36 cellular contexts compared by ENCODE assay signal in genomic region chr13:49439609-49440008, GRCh38.
"Had no signal": no experiment of that assay in that cellular context is flagged by ENCODE, and none has a peak within 500 bp of the region (broad histone marks: within the 10 kb centered on the region; RNA-seq: fewer than 3 reads in every experiment).

No MANE protein-coding gene starts in this region.

- H3K27me3 Mint-ChIP-seq: activated naive CD4-positive, alpha-beta T cell treated with anti-CD3 and anti-CD28 coated beads, Interleukin-2, amount 10 ng/mL, durations not matched to agents 7 days and 5 days; naive thymus-derived CD8-positive, alpha-beta T cell; stimulated activated memory B cell treated with anti-CD40 and anti-IgM and Interleukin-4, amounts not matched to agents 10 μg/mL and 1 μg/mL and 100 μg/mL, for 72 hours had no signal

- H2AFZ ChIP-seq: neural progenitor cell, parathyroid adenoma had no signal

- H3K27ac Mint-ChIP-seq: activated naive CD4-positive, alpha-beta T cell treated with anti-CD3 and anti-CD28 coated beads, Interleukin-2, amount 10 ng/mL, durations not matched to agents 7 days and 5 days; activated naive CD8-positive, alpha-beta T cell treated with anti-CD3 and anti-CD28 coated beads, Interleukin-2, amount 10 ng/mL, durations not matched to agents 7 days and 5 days; activated T-helper 1 cell treated with anti-CD3 and anti-CD28 coated beads, Interleukin-12 subunit alpha, Interleukin-12 subunit beta, Interleukin-2, Interleukin-4 antibody, amounts not matched to agents 30 ng/mL and 10 ng/mL and 1 ng/mL, durations not matched to agents 14 hours and 24 hours and 36 hours; mesothelial cell of epicardium; naive thymus-derived CD8-positive, alpha-beta T cell; neural progenitor cell; stimulated activated memory B cell treated with anti-CD40 and anti-IgM and Interleukin-4, amounts not matched to agents 10 μg/mL and 1 μg/mL and 100 μg/mL, for 72 hours had no signal

- H3K4me3 Mint-ChIP-seq: activated naive CD4-positive, alpha-beta T cell treated with anti-CD3 and anti-CD28 coated beads, Interleukin-2, amount 10 ng/mL, durations not matched to agents 7 days and 5 days; activated naive CD8-positive, alpha-beta T cell treated with anti-CD3 and anti-CD28 coated beads, Interleukin-2, amount 10 ng/mL, durations not matched to agents 7 days and 5 days; activated T-helper 1 cell treated with anti-CD3 and anti-CD28 coated beads, Interleukin-12 subunit alpha, Interleukin-12 subunit beta, Interleukin-2, Interleukin-4 antibody, amounts not matched to agents 30 ng/mL and 10 ng/mL and 1 ng/mL, durations not matched to agents 14 hours and 24 hours and 36 hours; brain; mesothelial cell of epicardium; naive thymus-derived CD8-positive, alpha-beta T cell; neural progenitor cell; stimulated activated memory B cell treated with anti-CD40 and anti-IgM and Interleukin-4, amounts not matched to agents 10 μg/mL and 1 μg/mL and 100 μg/mL, for 72 hours had no signal

- H3K36me3 ChIP-seq: ascending aorta, cardiac muscle cell, colonic mucosa, esophagus squamous epithelium, heart right ventricle, sigmoid colon, stomach, thyroid gland, upper lobe of left lung, vagina had no signal

- H3K36me3 Mint-ChIP-seq: mesothelial cell of epicardium; naive thymus-derived CD8-positive, alpha-beta T cell; stimulated activated memory B cell treated with anti-CD40 and anti-IgM and Interleukin-4, amounts not matched to agents 10 μg/mL and 1 μg/mL and 100 μg/mL, for 72 hours had no signal

- H3K27ac ChIP-seq: ascending aorta, cardiac muscle cell, colonic mucosa, epithelial cell of prostate, esophagus squamous epithelium, heart right ventricle, neural progenitor cell, parathyroid adenoma, psoas muscle, sigmoid colon, stomach, thyroid gland, upper lobe of left lung, vagina, VCaP had no signal

- H3K79me2 ChIP-seq: parathyroid adenoma had no signal

- H3K4me3 ChIP-seq: ascending aorta, cardiac muscle cell, colonic mucosa, esophagus squamous epithelium, heart right ventricle, neural progenitor cell, psoas muscle, sigmoid colon, stomach, thyroid gland, upper lobe of left lung, vagina had no signal

- H3K4me2 ChIP-seq: neural progenitor cell had no signal

- ATAC-seq: activated CD4-positive, CD25-positive, alpha-beta regulatory T cell treated with anti-CD3 and anti-CD28 coated beads, Interleukin-2, amount 50 U/mL, for 24 hours; heart right ventricle; naive thymus-derived CD8-positive, alpha-beta T cell; psoas muscle; stimulated activated memory B cell treated with anti-CD40 and anti-IgM and Interleukin-4, amounts not matched to agents 10 μg/mL and 1 μg/mL and 100 μg/mL, for 72 hours had no signal

- H3K27me3 ChIP-seq: ascending aorta, cardiac muscle cell, colonic mucosa, esophagus squamous epithelium, heart right ventricle, neural progenitor cell, sigmoid colon, stomach, thyroid gland, upper lobe of left lung, vagina had no signal

- DNase-seq: activated CD4-positive, alpha-beta T cell treated with anti-CD3 and anti-CD28 coated beads for 48 hours; activated CD4-positive, alpha-beta T cell treated with anti-CD3 and anti-CD28 coated beads, Interleukin-2, amount 50 U/mL, for 48 hours; activated CD8-positive, alpha-beta memory T cell treated with anti-CD3 and anti-CD28 coated beads, Interleukin-2, amount 50 U/mL, for 4 hours; activated gamma-delta T cell; activated naive CD4-positive, alpha-beta T cell treated with anti-CD3 and anti-CD28 coated beads, Interleukin-2, amount 10 ng/mL, durations not matched to agents 7 days and 5 days; activated naive CD8-positive, alpha-beta T cell treated with anti-CD3 and anti-CD28 coated beads, Interleukin-2, amount 10 ng/mL, durations not matched to agents 7 days and 5 days; activated T-cell treated with anti-CD3 and anti-CD28 coated beads, Interleukin-2, amount 50 U/mL, for 1 hour; cerebellar nuclear complex; colonic mucosa; effector CD8-positive, alpha-beta T cell; esophagus squamous epithelium; foreskin melanocyte; heart right ventricle; naive thymus-derived CD8-positive, alpha-beta T cell; occipital lobe; psoas muscle; sigmoid colon; small intestine; stimulated activated CD4-positive, alpha-beta T cell treated with anti-CD3 and anti-CD28 coated beads, Interleukin-1b, Interleukin-23, amount 100 ng/mL, for 48 hours; stimulated activated CD4-positive, alpha-beta T cell treated with anti-CD3 and anti-CD28 coated beads, Interleukin-4, amount 100 ng/mL, for 4 hours; stimulated activated CD8-positive, alpha-beta memory T cell treated with anti-CD3 and anti-CD28 coated beads, Interleukin-4, amount 100 ng/mL, for 48 hours; stomach; thyroid gland; upper lobe of left lung had no signal

- H3K9me3 Mint-ChIP-seq: activated naive CD4-positive, alpha-beta T cell treated with anti-CD3 and anti-CD28 coated beads, Interleukin-2, amount 10 ng/mL, durations not matched to agents 7 days and 5 days; activated naive CD8-positive, alpha-beta T cell treated with anti-CD3 and anti-CD28 coated beads, Interleukin-2, amount 10 ng/mL, durations not matched to agents 7 days and 5 days; activated T-helper 1 cell treated with anti-CD3 and anti-CD28 coated beads, Interleukin-12 subunit alpha, Interleukin-12 subunit beta, Interleukin-2, Interleukin-4 antibody, amounts not matched to agents 30 ng/mL and 10 ng/mL and 1 ng/mL, durations not matched to agents 14 hours and 24 hours and 36 hours; brain; mesothelial cell of epicardium; naive thymus-derived CD8-positive, alpha-beta T cell; neural progenitor cell; stimulated activated memory B cell treated with anti-CD40 and anti-IgM and Interleukin-4, amounts not matched to agents 10 μg/mL and 1 μg/mL and 100 μg/mL, for 72 hours had no signal

- H3K9me3 ChIP-seq: ascending aorta, colonic mucosa, esophagus squamous epithelium, heart right ventricle, psoas muscle, sigmoid colon, stomach, thyroid gland, upper lobe of left lung, vagina had no signal

- H3K4me1 ChIP-seq: colonic mucosa, neural progenitor cell, parathyroid adenoma, psoas muscle, thyroid gland had no signal
